31 cellular contexts compared by ENCODE assay signal in genomic region chr14:36618641-36619040, GRCh38. TPM values are rescaled to one million over a fixed set of nuclear protein-coding genes. Genes with fewer than 3 reads are reported as not detected.
"Had no signal": no experiment of that assay in that cellular context is flagged by ENCODE, and none has a peak within 500 bp of the region (broad histone marks: within the 10 kb centered on the region; RNA-seq: fewer than 3 reads in every experiment).

No MANE protein-coding gene starts in this region.

- H3K9me3 ChIP-seq: left lung, mucosa of descending colon, neutrophil, prostate gland, sigmoid colon, testis, tibial artery had no signal

- DNase-seq: cortex of kidney; dorsolateral prefrontal cortex; effector CD4-positive, alpha-beta T cell; foreskin keratinocyte; kidney; left lung; mesenchymal stem cell; mucosa of descending colon; naive B cell; sigmoid colon; stimulated activated CD4-positive, alpha-beta T cell treated with anti-CD3 and anti-CD28 coated beads, Interleukin-2, amount 100 ng/mL, for 24 hours; stimulated activated CD4-positive, alpha-beta T cell treated with anti-CD3 and anti-CD28 coated beads, Interleukin-4, amount 100 ng/mL, for 24 hours; stimulated activated naive CD4-positive, alpha-beta T cell treated with Interleukin-2 at 50 U/mL for 16 hours; stomach; substantia nigra; testis; tibial artery had no signal

- H3K9me3 Mint-ChIP-seq: natural killer cell treated with Interleukin-12 subunit alpha and Interleukin-12 subunit beta and Interleukin-15 and Interleukin-18, amount 100 ng/mL, for 72 hours had no signal

- H3K4me1 Mint-ChIP-seq: mesothelial cell of epicardium; naive B cell; neural crest cell; stimulated activated effector memory CD8-positive, alpha-beta T cell treated with anti-CD3 and anti-CD28 coated beads, Interleukin-12 subunit alpha, Interleukin-12 subunit beta, amount 100 ng/mL, for 72 hours had no signal

- H3K27ac Mint-ChIP-seq: mesothelial cell of epicardium; naive B cell; natural killer cell treated with Interleukin-12 subunit alpha and Interleukin-12 subunit beta and Interleukin-15 and Interleukin-18, amount 100 ng/mL, for 72 hours; stimulated activated effector memory CD8-positive, alpha-beta T cell treated with anti-CD3 and anti-CD28 coated beads, Interleukin-12 subunit alpha, Interleukin-12 subunit beta, amount 100 ng/mL, for 72 hours; type B pancreatic cell had no signal

- H3K4me1 ChIP-seq: foreskin keratinocyte, gastroesophageal sphincter, left lung, parathyroid adenoma, prostate gland, right atrium auricular region, sigmoid colon, stomach, testis had no signal

- H3K4me3 ChIP-seq: dorsolateral prefrontal cortex, gastroesophageal sphincter, left lung, mucosa of descending colon, prostate gland, right atrium auricular region, sigmoid colon, stomach, testis, tibial artery had no signal

- H3K79me2 ChIP-seq: parathyroid adenoma had no signal

- H3K9ac ChIP-seq: parathyroid adenoma had no signal

- ATAC-seq: foreskin keratinocyte; gastroesophageal sphincter; left lung; mucosa of descending colon; stimulated activated effector memory CD8-positive, alpha-beta T cell treated with anti-CD3 and anti-CD28 coated beads, Interleukin-12 subunit alpha, Interleukin-12 subunit beta, amount 100 ng/mL, for 72 hours had no signal

- H3K36me3 ChIP-seq: gastroesophageal sphincter, left lung, neutrophil, prostate gland, right atrium auricular region, sigmoid colon, stomach, tibial artery had no signal

- H3K27me3 ChIP-seq: left lung, right atrium auricular region, testis, tibial artery had no signal

- H3K27me3 Mint-ChIP-seq: naive B cell; natural killer cell treated with Interleukin-12 subunit alpha and Interleukin-12 subunit beta and Interleukin-15 and Interleukin-18, amount 100 ng/mL, for 72 hours had no signal

- H3K27ac ChIP-seq: dorsolateral prefrontal cortex, foreskin keratinocyte, gastroesophageal sphincter, left lung, neutrophil, parathyroid adenoma, prostate gland, right atrium auricular region, sigmoid colon, stomach, testis, tibial artery had no signal

- H2AFZ ChIP-seq: parathyroid adenoma had no signal

- H3K36me3 Mint-ChIP-seq: mesothelial cell of epicardium; naive B cell; natural killer cell treated with Interleukin-12 subunit alpha and Interleukin-12 subunit beta and Interleukin-15 and Interleukin-18, amount 100 ng/mL, for 72 hours; stimulated activated effector memory CD8-positive, alpha-beta T cell treated with anti-CD3 and anti-CD28 coated beads, Interleukin-12 subunit alpha, Interleukin-12 subunit beta, amount 100 ng/mL, for 72 hours; type B pancreatic cell had no signal

- H3K4me3 Mint-ChIP-seq: mesothelial cell of epicardium; naive B cell; natural killer cell treated with Interleukin-12 subunit alpha and Interleukin-12 subunit beta and Interleukin-15 and Interleukin-18, amount 100 ng/mL, for 72 hours; neural crest cell; stimulated activated effector memory CD8-positive, alpha-beta T cell treated with anti-CD3 and anti-CD28 coated beads, Interleukin-12 subunit alpha, Interleukin-12 subunit beta, amount 100 ng/mL, for 72 hours; type B pancreatic cell had no signal

RNA-seq across cellular contexts. Expression of gene NKX2-8, which starts 36.2 kb away (rescaled TPM):
- total RNA-seq: foreskin keratinocyte; gastroesophageal sphincter; kidney; lung microvascular endothelial cell; mesothelial cell of epicardium; mucosa of descending colon; natural killer cell treated with Interleukin-12 subunit alpha and Interleukin-12 subunit beta and Interleukin-15 and Interleukin-18, amount 100 ng/mL, for 72 hours; neural crest cell; omental fat pad; right atrium auricular region; sigmoid colon; skeletal muscle tissue; stomach; urinary bladder had no signal
- polyA plus RNA-seq: foreskin keratinocyte, sigmoid colon, urinary bladder had no signal

RNA-seq across cellular contexts. Expression of gene PAX9, which starts 43.0 kb away (rescaled TPM):
- total RNA-seq: lung microvascular endothelial cell; mesothelial cell of epicardium; natural killer cell treated with Interleukin-12 subunit alpha and Interleukin-12 subunit beta and Interleukin-15 and Interleukin-18, amount 100 ng/mL, for 72 hours; neural crest cell; omental fat pad; right atrium auricular region had no signal
